Comparison of ENCODE assay signal across 1 cellular context in the genomic region with DNA sequence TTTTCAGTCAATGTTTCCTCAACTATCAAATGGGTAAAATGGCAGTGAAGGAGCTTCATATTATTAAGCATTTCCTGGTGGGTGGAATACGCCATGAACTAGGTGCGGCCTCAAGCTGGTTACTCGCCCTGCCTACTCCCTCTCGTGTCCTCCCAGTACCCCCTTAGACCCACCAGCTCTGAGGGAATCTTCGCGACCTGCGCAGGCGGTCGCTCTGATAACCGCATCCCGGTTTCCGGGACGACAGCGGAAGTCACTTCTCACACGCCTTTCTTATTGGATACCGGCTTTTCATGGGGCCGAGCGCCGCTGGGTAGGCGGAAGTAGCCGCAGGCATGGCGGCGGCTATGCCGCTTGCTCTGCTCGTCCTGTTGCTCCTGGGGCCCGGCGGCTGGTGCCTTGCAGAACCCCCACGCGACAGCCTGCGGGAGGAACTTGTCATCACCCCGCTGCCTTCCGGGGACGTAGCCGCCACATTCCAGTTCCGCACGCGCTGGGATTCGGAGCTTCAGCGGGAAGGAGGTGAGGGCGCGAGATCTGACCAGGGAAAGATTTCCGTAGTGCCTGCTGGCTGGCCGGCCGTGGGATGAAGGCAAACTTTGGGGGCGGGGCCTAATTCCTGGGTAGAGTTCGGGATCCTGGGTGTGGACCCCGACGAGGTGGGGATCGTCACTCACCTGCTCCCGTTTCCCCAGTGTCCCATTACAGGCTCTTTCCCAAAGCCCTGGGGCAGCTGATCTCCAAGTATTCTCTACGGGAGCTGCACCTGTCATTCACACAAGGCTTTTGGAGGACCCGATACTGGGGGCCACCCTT.
A peak's percentile ranks its signal among the peaks of the same experiment; 100 is the strongest.
TF ChIP-seq lines count a peak whose summit lies in the region.

TSS of gene PIGT (plus strand) at position 320 of the 816 bp plus-strand sequence. CDS start at position 336, 16 bp downstream.

TF ChIP-seq in GM12878, 131 proteins besides CTCF, POLR2A, EP300 and RAD21 (continued from another document and continues in another):
- TF ChIP-seq, protein P1, sequence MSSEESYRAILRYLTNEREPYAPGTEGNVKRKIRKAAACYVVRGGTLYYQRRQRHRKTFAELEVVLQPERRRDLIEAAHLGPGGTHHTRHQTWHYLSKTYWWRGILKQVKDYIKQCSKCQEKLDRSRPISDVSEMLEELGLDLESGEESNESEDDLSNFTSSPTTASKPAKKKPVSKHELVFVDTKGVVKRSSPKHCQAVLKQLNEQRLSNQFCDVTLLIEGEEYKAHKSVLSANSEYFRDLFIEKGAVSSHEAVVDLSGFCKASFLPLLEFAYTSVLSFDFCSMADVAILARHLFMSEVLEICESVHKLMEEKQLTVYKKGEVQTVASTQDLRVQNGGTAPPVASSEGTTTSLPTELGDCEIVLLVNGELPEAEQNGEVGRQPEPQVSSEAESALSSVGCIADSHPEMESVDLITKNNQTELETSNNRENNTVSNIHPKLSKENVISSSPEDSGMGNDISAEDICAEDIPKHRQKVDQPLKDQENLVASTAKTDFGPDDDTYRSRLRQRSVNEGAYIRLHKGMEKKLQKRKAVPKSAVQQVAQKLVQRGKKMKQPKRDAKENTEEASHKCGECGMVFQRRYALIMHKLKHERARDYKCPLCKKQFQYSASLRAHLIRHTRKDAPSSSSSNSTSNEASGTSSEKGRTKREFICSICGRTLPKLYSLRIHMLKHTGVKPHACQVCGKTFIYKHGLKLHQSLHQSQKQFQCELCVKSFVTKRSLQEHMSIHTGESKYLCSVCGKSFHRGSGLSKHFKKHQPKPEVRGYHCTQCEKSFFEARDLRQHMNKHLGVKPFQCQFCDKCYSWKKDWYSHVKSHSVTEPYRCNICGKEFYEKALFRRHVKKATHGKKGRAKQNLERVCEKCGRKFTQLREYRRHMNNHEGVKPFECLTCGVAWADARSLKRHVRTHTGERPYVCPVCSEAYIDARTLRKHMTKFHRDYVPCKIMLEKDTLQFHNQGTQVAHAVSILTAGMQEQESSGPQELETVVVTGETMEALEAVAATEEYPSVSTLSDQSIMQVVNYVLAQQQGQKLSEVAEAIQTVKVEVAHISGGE (CRISPR knock-in tag; IDR thresholded peaks at IDR 0.05) = no peak
- TF ChIP-seq EGR1 (IDR thresholded peaks at IDR 0.05; ENCODE audit: borderline replicate concordance in 1 of 2, low read depth in 2 of 2, low read length in 2 of 2) = no peak
- no peak for TF ChIP-seq ZNF217 (IDR thresholded peaks at IDR 0.05)
- no peak for TF ChIP-seq NR2C2 (IDR thresholded peaks at IDR 0.05; ENCODE audit: borderline replicate concordance, control insufficient read depth, insufficient read length, low read depth)
- TF ChIP-seq RUNX3 (IDR thresholded peaks at IDR 0.05; ENCODE audit: low read length) = peak; percentile 90
- TF ChIP-seq EZH2 (IDR thresholded peaks at IDR 0.05; ENCODE audit: borderline replicate concordance, control insufficient read depth, low read depth, low read length) = no peak
- no peak for TF ChIP-seq NFXL1 (IDR thresholded peaks at IDR 0.05; ENCODE audit: borderline replicate concordance)
- TF ChIP-seq, protein P2, sequence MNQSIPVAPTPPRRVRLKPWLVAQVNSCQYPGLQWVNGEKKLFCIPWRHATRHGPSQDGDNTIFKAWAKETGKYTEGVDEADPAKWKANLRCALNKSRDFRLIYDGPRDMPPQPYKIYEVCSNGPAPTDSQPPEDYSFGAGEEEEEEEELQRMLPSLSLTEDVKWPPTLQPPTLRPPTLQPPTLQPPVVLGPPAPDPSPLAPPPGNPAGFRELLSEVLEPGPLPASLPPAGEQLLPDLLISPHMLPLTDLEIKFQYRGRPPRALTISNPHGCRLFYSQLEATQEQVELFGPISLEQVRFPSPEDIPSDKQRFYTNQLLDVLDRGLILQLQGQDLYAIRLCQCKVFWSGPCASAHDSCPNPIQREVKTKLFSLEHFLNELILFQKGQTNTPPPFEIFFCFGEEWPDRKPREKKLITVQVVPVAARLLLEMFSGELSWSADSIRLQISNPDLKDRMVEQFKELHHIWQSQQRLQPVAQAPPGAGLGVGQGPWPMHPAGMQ (IDR thresholded peaks at IDR 0.05; ENCODE audit: borderline replicate concordance) = no peak
- TF ChIP-seq, protein P3, sequence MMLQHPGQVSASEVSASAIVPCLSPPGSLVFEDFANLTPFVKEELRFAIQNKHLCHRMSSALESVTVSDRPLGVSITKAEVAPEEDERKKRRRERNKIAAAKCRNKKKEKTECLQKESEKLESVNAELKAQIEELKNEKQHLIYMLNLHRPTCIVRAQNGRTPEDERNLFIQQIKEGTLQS (IDR thresholded peaks at IDR 0.05; ENCODE audit: borderline replicate concordance, extremely low read depth, low read depth, low read length) = no peak
- TF ChIP-seq ZNF687 (IDR thresholded peaks at IDR 0.05) = peak; percentile 34; the same call in 1 of the 2 replicates
- TF ChIP-seq ESRRA (IDR thresholded peaks at IDR 0.05; ENCODE audit: low read length) = no peak
- peak; percentile 33 for TF ChIP-seq SMAD1 (IDR thresholded peaks at IDR 0.05; ENCODE audit: low read depth, partially characterized antibody)
- no peak for TF ChIP-seq STAT1 (conservative IDR thresholded peaks at IDR 0.05)
- no peak for TF ChIP-seq WRNIP1 (IDR thresholded peaks at IDR 0.05; ENCODE audit: borderline replicate concordance, low read depth, low read length)
- TF ChIP-seq, protein P4, sequence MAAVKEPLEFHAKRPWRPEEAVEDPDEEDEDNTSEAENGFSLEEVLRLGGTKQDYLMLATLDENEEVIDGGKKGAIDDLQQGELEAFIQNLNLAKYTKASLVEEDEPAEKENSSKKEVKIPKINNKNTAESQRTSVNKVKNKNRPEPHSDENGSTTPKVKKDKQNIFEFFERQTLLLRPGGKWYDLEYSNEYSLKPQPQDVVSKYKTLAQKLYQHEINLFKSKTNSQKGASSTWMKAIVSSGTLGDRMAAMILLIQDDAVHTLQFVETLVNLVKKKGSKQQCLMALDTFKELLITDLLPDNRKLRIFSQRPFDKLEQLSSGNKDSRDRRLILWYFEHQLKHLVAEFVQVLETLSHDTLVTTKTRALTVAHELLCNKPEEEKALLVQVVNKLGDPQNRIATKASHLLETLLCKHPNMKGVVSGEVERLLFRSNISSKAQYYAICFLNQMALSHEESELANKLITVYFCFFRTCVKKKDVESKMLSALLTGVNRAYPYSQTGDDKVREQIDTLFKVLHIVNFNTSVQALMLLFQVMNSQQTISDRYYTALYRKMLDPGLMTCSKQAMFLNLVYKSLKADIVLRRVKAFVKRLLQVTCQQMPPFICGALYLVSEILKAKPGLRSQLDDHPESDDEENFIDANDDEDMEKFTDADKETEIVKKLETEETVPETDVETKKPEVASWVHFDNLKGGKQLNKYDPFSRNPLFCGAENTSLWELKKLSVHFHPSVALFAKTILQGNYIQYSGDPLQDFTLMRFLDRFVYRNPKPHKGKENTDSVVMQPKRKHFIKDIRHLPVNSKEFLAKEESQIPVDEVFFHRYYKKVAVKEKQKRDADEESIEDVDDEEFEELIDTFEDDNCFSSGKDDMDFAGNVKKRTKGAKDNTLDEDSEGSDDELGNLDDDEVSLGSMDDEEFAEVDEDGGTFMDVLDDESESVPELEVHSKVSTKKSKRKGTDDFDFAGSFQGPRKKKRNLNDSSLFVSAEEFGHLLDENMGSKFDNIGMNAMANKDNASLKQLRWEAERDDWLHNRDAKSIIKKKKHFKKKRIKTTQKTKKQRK (IDR thresholded peaks at IDR 0.05; ENCODE audit: low read depth, low read length) = no peak
- TF ChIP-seq, protein P5, sequence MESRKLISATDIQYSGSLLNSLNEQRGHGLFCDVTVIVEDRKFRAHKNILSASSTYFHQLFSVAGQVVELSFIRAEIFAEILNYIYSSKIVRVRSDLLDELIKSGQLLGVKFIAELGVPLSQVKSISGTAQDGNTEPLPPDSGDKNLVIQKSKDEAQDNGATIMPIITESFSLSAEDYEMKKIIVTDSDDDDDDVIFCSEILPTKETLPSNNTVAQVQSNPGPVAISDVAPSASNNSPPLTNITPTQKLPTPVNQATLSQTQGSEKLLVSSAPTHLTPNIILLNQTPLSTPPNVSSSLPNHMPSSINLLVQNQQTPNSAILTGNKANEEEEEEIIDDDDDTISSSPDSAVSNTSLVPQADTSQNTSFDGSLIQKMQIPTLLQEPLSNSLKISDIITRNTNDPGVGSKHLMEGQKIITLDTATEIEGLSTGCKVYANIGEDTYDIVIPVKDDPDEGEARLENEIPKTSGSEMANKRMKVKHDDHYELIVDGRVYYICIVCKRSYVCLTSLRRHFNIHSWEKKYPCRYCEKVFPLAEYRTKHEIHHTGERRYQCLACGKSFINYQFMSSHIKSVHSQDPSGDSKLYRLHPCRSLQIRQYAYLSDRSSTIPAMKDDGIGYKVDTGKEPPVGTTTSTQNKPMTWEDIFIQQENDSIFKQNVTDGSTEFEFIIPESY (IDR thresholded peaks at IDR 0.05) = no peak
- peak; percentile 98 for TF ChIP-seq YY1 (IDR thresholded peaks at IDR 0.05; ENCODE audit: low read depth, low read length)
- no peak for TF ChIP-seq SKIL (IDR thresholded peaks at IDR 0.05; ENCODE audit: low read depth, poor library complexity, severe bottlenecking)
- peak; percentile 95 for TF ChIP-seq CBFB (IDR thresholded peaks at IDR 0.05; ENCODE audit: low read depth)
- no peak for TF ChIP-seq TARDBP (IDR thresholded peaks at IDR 0.05; ENCODE audit: borderline replicate concordance)
- no peak for TF ChIP-seq HDAC6 (IDR thresholded peaks at IDR 0.05; ENCODE audit: unreplicated experiment)
- TF ChIP-seq TCF3 (IDR thresholded peaks at IDR 0.05; ENCODE audit: borderline replicate concordance, insufficient read depth, low read depth, low read length) = peak; percentile 50; the same call in 1 of the 2 replicates
- TF ChIP-seq, protein P6, sequence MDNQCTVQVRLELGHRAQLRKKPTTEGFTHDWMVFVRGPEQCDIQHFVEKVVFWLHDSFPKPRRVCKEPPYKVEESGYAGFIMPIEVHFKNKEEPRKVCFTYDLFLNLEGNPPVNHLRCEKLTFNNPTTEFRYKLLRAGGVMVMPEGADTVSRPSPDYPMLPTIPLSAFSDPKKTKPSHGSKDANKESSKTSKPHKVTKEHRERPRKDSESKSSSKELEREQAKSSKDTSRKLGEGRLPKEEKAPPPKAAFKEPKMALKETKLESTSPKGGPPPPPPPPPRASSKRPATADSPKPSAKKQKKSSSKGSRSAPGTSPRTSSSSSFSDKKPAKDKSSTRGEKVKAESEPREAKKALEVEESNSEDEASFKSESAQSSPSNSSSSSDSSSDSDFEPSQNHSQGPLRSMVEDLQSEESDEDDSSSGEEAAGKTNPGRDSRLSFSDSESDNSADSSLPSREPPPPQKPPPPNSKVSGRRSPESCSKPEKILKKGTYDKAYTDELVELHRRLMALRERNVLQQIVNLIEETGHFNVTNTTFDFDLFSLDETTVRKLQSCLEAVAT (IDR thresholded peaks at IDR 0.05) = peak; percentile 75
- TF ChIP-seq IKZF1 (conservative IDR thresholded peaks at IDR 0.05) = peak; percentile 85
- TF ChIP-seq, protein P7, sequence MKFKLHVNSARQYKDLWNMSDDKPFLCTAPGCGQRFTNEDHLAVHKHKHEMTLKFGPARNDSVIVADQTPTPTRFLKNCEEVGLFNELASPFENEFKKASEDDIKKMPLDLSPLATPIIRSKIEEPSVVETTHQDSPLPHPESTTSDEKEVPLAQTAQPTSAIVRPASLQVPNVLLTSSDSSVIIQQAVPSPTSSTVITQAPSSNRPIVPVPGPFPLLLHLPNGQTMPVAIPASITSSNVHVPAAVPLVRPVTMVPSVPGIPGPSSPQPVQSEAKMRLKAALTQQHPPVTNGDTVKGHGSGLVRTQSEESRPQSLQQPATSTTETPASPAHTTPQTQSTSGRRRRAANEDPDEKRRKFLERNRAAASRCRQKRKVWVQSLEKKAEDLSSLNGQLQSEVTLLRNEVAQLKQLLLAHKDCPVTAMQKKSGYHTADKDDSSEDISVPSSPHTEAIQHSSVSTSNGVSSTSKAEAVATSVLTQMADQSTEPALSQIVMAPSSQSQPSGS (IDR thresholded peaks at IDR 0.05; ENCODE audit: low read length) = no peak
- peak; percentile 79; the same call in 1 of the 2 replicates for TF ChIP-seq RB1 (IDR thresholded peaks at IDR 0.05; ENCODE audit: borderline replicate concordance)
- peak; percentile 35; the same call in 1 of the 2 replicates for TF ChIP-seq RFX5 (IDR thresholded peaks at IDR 0.05; ENCODE audit: low read depth, low read length)
- peak; percentile 92 for TF ChIP-seq CREB1 (IDR thresholded peaks at IDR 0.05; ENCODE audit: low read depth)
- TF ChIP-seq JUND (IDR thresholded peaks at IDR 0.05; ENCODE audit: low read depth, low read length) = no peak
- no peak for TF ChIP-seq KDM1A (IDR thresholded peaks at IDR 0.05; ENCODE audit: borderline replicate concordance)
- TF ChIP-seq TAF1 (IDR thresholded peaks at IDR 0.05; ENCODE audit: borderline replicate concordance, low read depth, low read length) = peak; percentile 61; the same call in 1 of the 2 replicates
- TF ChIP-seq BHLHE40 (IDR thresholded peaks at IDR 0.05; ENCODE audit: borderline replicate concordance in 1 of 2, low read depth in 2 of 2, low read length in 1 of 2) = peak; percentile 39 to 46; a peak in 1 of 4 replicates
